Comparison of ENCODE assay signal across 8 cellular contexts in genomic region chr7:155297517-155298287, GRCh38. TPM values are rescaled to one million over a fixed set of nuclear protein-coding genes. Genes with fewer than 3 reads are reported as not detected.
DNase-seq lines count a peak whose midpoint lies in the region; ATAC-seq and TF ChIP-seq lines count a peak whose summit lies in the region.

Gene INSIG1, plus strand, starts transcription at chr7:155297878. Its CDS starts 408 bp downstream, at chr7:155298286.

- no peaks in the 10 kb centered on the region for H3K9me3 ChIP-seq in Peyer's patch
- no peaks in the 10 kb centered on the region for H3K9me3 ChIP-seq in esophagus muscularis mucosa
- no peaks in the 10 kb centered on the region for H3K9me3 ChIP-seq in naive thymus-derived CD4-positive, alpha-beta T cell (ENCODE audit: control insufficient read depth in 2 of 3, low read length in 3 of 3)

- TF ChIP-seq CTCF in Peyer's patch (IDR thresholded peaks at IDR 0.05) (peak in 2 of 6 experiments; percentile 1 to 16), esophagus muscularis mucosa (IDR thresholded peaks at IDR 0.05) (no peak)

- peak; percentile 51 for ATAC-seq in GM21619 (IDR thresholded peaks at IDR 0.05; ENCODE audit: unreplicated experiment)
- peak; percentile 74 for ATAC-seq in naive thymus-derived CD4-positive, alpha-beta T cell
- peak; percentile 63 to 72 for ATAC-seq in stimulated activated naive B cell treated with anti-CD40 and anti-IgM and Interleukin-4, amounts not matched to agents 10 μg/mL and 1 μg/mL and 100 μg/mL, for 72 hours (replicated peaks)

- intact Hi-C loops in esophagus muscularis mucosa (cut with DNase I): loop anchor here (5.0 to 10.0 kb wide), 2 partner anchors 293 to 370 kb away; partner anchors contain the start of gene PAXIP1
- intact Hi-C loops in naive thymus-derived CD4-positive, alpha-beta T cell (cut with micrococcal nuclease): loop anchor here (1.0 to 5.0 kb wide), 14 partner anchors 11 to 1841 kb away; partner anchors contain the start of genes PAXIP1 (in 2 of the 2), RBM33 (in 1 of the 2), RNF32 (in 1 of the 2) and UBE3C (in 1 of the 2)

- peak within 1 kb of the TSS; percentile 90 for H3K4me3 ChIP-seq in Jurkat, Clone E6-1 (ENCODE audit: low read length)
- H3K4me3 ChIP-seq in Peyer's patch (peak within 1 kb of the TSS; percentile 81 to 96 (median 93)), esophagus muscularis mucosa (peak within 1 kb of the TSS; percentile 76 to 98 (median 87))
- H3K4me3 ChIP-seq in naive thymus-derived CD4-positive, alpha-beta T cell (ENCODE audit: low read length): peak within 1 kb of the TSS; percentile 73

- TF ChIP-seq POLR2A in Peyer's patch (IDR thresholded peaks at IDR 0.05) (peak; percentile 97 to 98), esophagus muscularis mucosa (IDR thresholded peaks at IDR 0.05; ENCODE audit: low read depth) (peak; percentile 81)

- H3K27ac ChIP-seq in Peyer's patch: peak within 1 kb of the TSS; percentile 97 to 99 (median 98)
- peak within 1 kb of the TSS; percentile 89 to 98 (median 94) for H3K27ac ChIP-seq in esophagus muscularis mucosa (replicated peaks in 1 of 4)
- H3K27ac ChIP-seq in naive thymus-derived CD4-positive, alpha-beta T cell (ENCODE audit: low read depth, low read length): peak within 1 kb of the TSS; percentile 78

- peaks cover 0 to 3% (median 0%) of the 10 kb centered on the region in 5 donors for H3K27me3 Mint-ChIP-seq in naive thymus-derived CD4-positive, alpha-beta T cell
- H3K27me3 Mint-ChIP-seq in stimulated activated naive B cell treated with anti-CD40 and anti-IgM and Interleukin-4, amounts not matched to agents 10 μg/mL and 1 μg/mL and 100 μg/mL, for 72 hours: peaks cover 0 to 4% of the 10 kb centered on the region in 2 donors

- H3K27me3 ChIP-seq in Peyer's patch (no peaks in the 10 kb centered on the region), esophagus muscularis mucosa (peaks cover 0 to 6% (median 0%) of the 10 kb centered on the region in 4 donors)
- no peaks in the 10 kb centered on the region for H3K27me3 ChIP-seq in naive thymus-derived CD4-positive, alpha-beta T cell (ENCODE audit: control insufficient read depth in 2 of 2, insufficient read depth in 2 of 2, low read length in 2 of 2)

- H3K36me3 ChIP-seq in Peyer's patch (peaks cover 0 to 8% (median 0%) of the 10 kb centered on the region in 3 donors), esophagus muscularis mucosa (peaks cover 0 to 9% (median 3%) of the 10 kb centered on the region in 4 donors)
- peaks cover 0 to 2% (median 0%) of the 10 kb centered on the region in 3 experiments for H3K36me3 ChIP-seq in naive thymus-derived CD4-positive, alpha-beta T cell (ENCODE audit: control insufficient read depth in 2 of 3, insufficient read depth in 3 of 3, low read length in 3 of 3)

- POLR2A ChIA-PET in naive thymus-derived CD4-positive, alpha-beta T cell (lab: Charles Lee): interaction anchor here (0.7 to 4.8 kb wide), 18 partner anchors 9 to 370 kb away, joined by 3 to 50 read pairs (median 5); partner anchors contain the start of genes PAXIP1 and RBM33

- peaks cover 0 to 16% (median 5%) of the 10 kb centered on the region in 4 donors for H3K4me1 ChIP-seq in Peyer's patch
- H3K4me1 ChIP-seq in esophagus muscularis mucosa: peaks cover 25 to 33% (median 30%) of the 10 kb centered on the region in 4 donors
- peaks cover 22 to 37% of the 10 kb centered on the region in 2 donors for H3K4me1 ChIP-seq in naive thymus-derived CD4-positive, alpha-beta T cell (ENCODE audit: control insufficient read depth in 2 of 2, insufficient read depth in 2 of 2, low read length in 2 of 2)

- peaks cover 23 to 59% (median 42%) of the 10 kb centered on the region in 7 donors for H3K4me1 Mint-ChIP-seq in naive thymus-derived CD4-positive, alpha-beta T cell
- H3K4me1 Mint-ChIP-seq in stimulated activated naive B cell treated with anti-CD40 and anti-IgM and Interleukin-4, amounts not matched to agents 10 μg/mL and 1 μg/mL and 100 μg/mL, for 72 hours: peaks cover 32 to 56% of the 10 kb centered on the region in 2 donors

- TF ChIP-seq EP300 in esophagus muscularis mucosa (IDR thresholded peaks at IDR 0.05): no peak

- peaks cover 0 to 42% (median 0%) of the 10 kb centered on the region in 5 donors for H3K36me3 Mint-ChIP-seq in naive thymus-derived CD4-positive, alpha-beta T cell
- H3K36me3 Mint-ChIP-seq in stimulated activated naive B cell treated with anti-CD40 and anti-IgM and Interleukin-4, amounts not matched to agents 10 μg/mL and 1 μg/mL and 100 μg/mL, for 72 hours: peaks cover 28 to 48% of the 10 kb centered on the region in 2 donors

- WGBS in esophagus muscularis mucosa: 0% methylated on average over 7 of the region's 111 CpGs

- CTCF ChIA-PET in naive thymus-derived CD4-positive, alpha-beta T cell (lab: Charles Lee): interaction anchor here (0.7 to 1.5 kb wide), 4 partner anchors 10 to 93 kb away, joined by 3 to 9 read pairs (median 4); no protein-coding TSS in a partner anchor

- peak within 1 kb of the TSS; percentile 88 to 97 (median 93) for H3K4me3 Mint-ChIP-seq in naive thymus-derived CD4-positive, alpha-beta T cell
- H3K4me3 Mint-ChIP-seq in stimulated activated naive B cell treated with anti-CD40 and anti-IgM and Interleukin-4, amounts not matched to agents 10 μg/mL and 1 μg/mL and 100 μg/mL, for 72 hours: peak within 1 kb of the TSS; percentile 95 to 96

- H3K9me3 Mint-ChIP-seq in naive thymus-derived CD4-positive, alpha-beta T cell: peaks cover 0 to 6% (median 0%) of the 10 kb centered on the region in 11 donors
- H3K9me3 Mint-ChIP-seq in stimulated activated naive B cell treated with anti-CD40 and anti-IgM and Interleukin-4, amounts not matched to agents 10 μg/mL and 1 μg/mL and 100 μg/mL, for 72 hours: peaks cover 4% of the 10 kb centered on the region in 2 donors

- H3K27ac Mint-ChIP-seq in naive thymus-derived CD4-positive, alpha-beta T cell: peak within 1 kb of the TSS; percentile 91 to 99 (median 97)
- peak within 1 kb of the TSS; percentile 99 for H3K27ac Mint-ChIP-seq in stimulated activated naive B cell treated with anti-CD40 and anti-IgM and Interleukin-4, amounts not matched to agents 10 μg/mL and 1 μg/mL and 100 μg/mL, for 72 hours

- DNase-seq in DMS53 (lab: John Stamatoyannopoulos, UW): peak; percentile 98
- DNase-seq in Jurkat, Clone E6-1 (ENCODE audit: low read depth, low spot score): peak; percentile 84
- peak; percentile 92 to 96 (median 95) for DNase-seq in Peyer's patch
- peak; percentile 91 to 96 for DNase-seq in activated T-cell treated with anti-CD3 and anti-CD28 coated beads, Interleukin-2, amount 50 U/mL, for 48 hours
- peak; percentile 96 for DNase-seq in esophagus muscularis mucosa (ENCODE audit: extremely low spot score)
- peak; percentile 78 to 99 (median 89) for DNase-seq in naive thymus-derived CD4-positive, alpha-beta T cell
- DNase-seq in stimulated activated naive B cell treated with anti-CD40 and anti-IgM and Interleukin-4, amounts not matched to agents 10 μg/mL and 1 μg/mL and 100 μg/mL, for 72 hours: peak; percentile 94

RNA-seq across cellular contexts. Expression of gene INSIG1, which starts in this region (rescaled TPM):
- 150 TPM for polyA plus RNA-seq in Jurkat, Clone E6-1 (2012; ENCODE audit: insufficient read depth, insufficient read length)
- total RNA-seq in Peyer's patch: 100 to 1,000 TPM in 2 of 4 donors, 10 to 100 TPM in 2; 36.3 to 147 (median 100) TPM
- 10 to 100 TPM; 25.3 to 63.5 (median 37.7) TPM for total RNA-seq in esophagus muscularis mucosa
- total RNA-seq in naive thymus-derived CD4-positive, alpha-beta T cell: 10 to 100 TPM; 43.6 to 70.0 (median 46.5) TPM
- 10 to 100 TPM; 22.2 to 33.2 TPM for polyA plus RNA-seq in naive thymus-derived CD4-positive, alpha-beta T cell

Comparison
In these comparisons a context has a peak if more than half of its experiments do, and no peak if none do; other contexts are left out.
1. Peak in every context shown above with its lines: DNase-seq, ATAC-seq, H3K4me3 ChIP-seq and H3K27ac ChIP-seq.